In the genomic region with DNA sequence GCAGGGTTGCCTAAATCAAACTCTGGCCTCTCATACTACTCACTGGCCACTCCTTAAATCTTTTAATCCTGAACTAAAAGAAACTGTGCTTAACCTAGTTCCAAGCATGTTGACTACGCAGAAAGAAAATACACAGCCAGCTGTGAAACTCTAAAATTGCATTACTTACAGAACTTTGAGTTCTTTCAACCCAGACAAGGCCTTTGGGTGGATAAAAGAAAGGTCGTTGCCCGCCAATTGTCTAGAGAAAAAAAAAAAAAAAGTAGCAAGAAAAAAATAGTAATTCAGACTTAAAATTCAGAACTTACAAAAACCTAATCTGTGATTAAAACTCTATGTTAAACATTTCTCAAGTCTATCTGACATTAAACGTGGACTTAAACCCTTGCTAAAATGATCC, we compare ENCODE assay signal across 17 cellular contexts. TPM values are rescaled to one million over a fixed set of nuclear protein-coding genes. Genes with fewer than 3 reads are reported as not detected.
DNase-seq lines count a peak whose midpoint lies in the region; ATAC-seq and TF ChIP-seq lines count a peak whose summit lies in the region.
"Had no signal": no experiment of that assay in that cellular context is flagged by ENCODE, and none has a peak within 500 bp of the region (broad histone marks: within the 10 kb centered on the region; RNA-seq: fewer than 3 reads in every experiment).

No MANE protein-coding gene starts in this region.

- no peaks in the 10 kb centered on the region for H3K9me3 Mint-ChIP-seq in mesothelial cell of epicardium
- H3K9me3 Mint-ChIP-seq: activated CD4-positive, alpha-beta T cell treated with anti-CD3 and anti-CD28 coated beads, Interleukin-2, amount 10 ng/mL, durations not matched to agents 7 days and 5 days; activated naive CD4-positive, alpha-beta T cell treated with anti-CD3 and anti-CD28 coated beads, Interleukin-2, amount 50 U/mL, for 24 hours had no signal

- no peaks in the 10 kb centered on the region for H3K36me3 Mint-ChIP-seq in mesothelial cell of epicardium
- H3K36me3 Mint-ChIP-seq: activated naive CD4-positive, alpha-beta T cell treated with anti-CD3 and anti-CD28 coated beads, Interleukin-2, amount 50 U/mL, for 24 hours had no signal

- DNase-seq in NCI-H82 (lab: John Stamatoyannopoulos, UW) (peak; percentile 8), NCI-H82 treated with DMSO at 0.1 percent for 48 hours (lab: John Stamatoyannopoulos, UW; ENCODE audit: unreplicated experiment) (no peak), mesothelial cell of epicardium (ENCODE audit: low spot score in 2 of 2, unreplicated experiment in 2 of 2) (no peak), thyroid gland (no peak), glomerular visceral epithelial cell (ENCODE audit: extremely low spot score) (no peak), NCI-H2227 treated with DMSO at 0.1 percent for 48 hours (lab: John Stamatoyannopoulos, UW) (no peak)
- DNase-seq: 8988T; activated CD4-positive, alpha-beta T cell treated with anti-CD3 and anti-CD28 coated beads, Interleukin-2, amount 10 ng/mL, durations not matched to agents 7 days and 5 days; activated T-cell treated with anti-CD3 and anti-CD28 coated beads, Interleukin-2, amount 50 U/mL, for 1 hour; dorsolateral prefrontal cortex; NCI-H2081; NCI-H526; testis had no signal

- H3K4me1 Mint-ChIP-seq in mesothelial cell of epicardium: peaks cover 65% of the 10 kb centered on the region

- H3K9me3 ChIP-seq in ectodermal cell (ENCODE audit: control insufficient read depth, low read length): no peaks in the 10 kb centered on the region
- H3K9me3 ChIP-seq in thyroid gland: no peaks in the 10 kb centered on the region
- H3K9me3 ChIP-seq: BLaER1 treated with 17β-estradiol and CSF1 and Interleukin-3, amounts not matched to agents 10 nM and 100 nM; testis had no signal

- H3K36me3 ChIP-seq in ectodermal cell (ENCODE audit: control insufficient read depth, insufficient read depth, low read length) (peaks cover 2% of the 10 kb centered on the region), thyroid gland (no peaks in the 10 kb centered on the region)
- H3K36me3 ChIP-seq: BLaER1 treated with 17β-estradiol and CSF1 and Interleukin-3, amounts not matched to agents 10 nM and 100 nM had no signal

- no peak for TF ChIP-seq CTCF in mesothelial cell of epicardium (IDR thresholded peaks at IDR 0.05; ENCODE audit: unreplicated experiment)
- TF ChIP-seq CTCF in thyroid gland (IDR thresholded peaks at IDR 0.05): no peak

- H3K4me1 ChIP-seq in ectodermal cell (ENCODE audit: control insufficient read depth, insufficient read depth, low read length): peaks cover 60% of the 10 kb centered on the region
- peaks cover 16 to 22% of the 10 kb centered on the region in 2 donors for H3K4me1 ChIP-seq in thyroid gland
- H3K4me1 ChIP-seq: BLaER1 treated with 17β-estradiol and CSF1 and Interleukin-3, amounts not matched to agents 10 nM and 100 nM had no signal

- intact Hi-C loops in thyroid gland (cut with DNase I): no loop called here

- 74 to 75% methylated on average over 2 to 3 of the region's 4 CpGs for WGBS in ectodermal cell, 2 experiments
- WGBS in thyroid gland, 2 donors: 79 to 82% methylated on average over 4 of the region's 4 CpGs

- peak overlapping the region; percentile 70 for H3K27ac ChIP-seq in ectodermal cell (ENCODE audit: insufficient read depth, low read depth, low read length, poor library complexity, severe bottlenecking)
- H3K27ac ChIP-seq in thyroid gland: peak overlapping the region; percentile 7 to 44 (median 9)
- H3K27ac ChIP-seq: BLaER1 treated with 17β-estradiol and CSF1 and Interleukin-3, amounts not matched to agents 10 nM and 100 nM had no signal

- peak overlapping the region; percentile 74 for H3K27ac Mint-ChIP-seq in mesothelial cell of epicardium
- H3K27ac Mint-ChIP-seq: activated CD4-positive, alpha-beta T cell treated with anti-CD3 and anti-CD28 coated beads, Interleukin-2, amount 10 ng/mL, durations not matched to agents 7 days and 5 days; activated naive CD4-positive, alpha-beta T cell treated with anti-CD3 and anti-CD28 coated beads, Interleukin-2, amount 50 U/mL, for 24 hours had no signal

- H3K27me3 ChIP-seq in ectodermal cell (ENCODE audit: control insufficient read depth, insufficient read depth, low read length, poor library complexity, severe bottlenecking) (no peaks in the 10 kb centered on the region), thyroid gland (no peaks in the 10 kb centered on the region)
- H3K27me3 ChIP-seq: BLaER1 treated with 17β-estradiol and CSF1 and Interleukin-3, amounts not matched to agents 10 nM and 100 nM; dorsolateral prefrontal cortex; testis had no signal

- H3K4me3 Mint-ChIP-seq in mesothelial cell of epicardium: no peak overlapping the region
- H3K4me3 Mint-ChIP-seq: activated CD4-positive, alpha-beta T cell treated with anti-CD3 and anti-CD28 coated beads, Interleukin-2, amount 10 ng/mL, durations not matched to agents 7 days and 5 days; activated naive CD4-positive, alpha-beta T cell treated with anti-CD3 and anti-CD28 coated beads, Interleukin-2, amount 50 U/mL, for 24 hours had no signal

- H3K4me3 ChIP-seq in ectodermal cell (ENCODE audit: insufficient read depth, low read depth, low read length) (no peak overlapping the region), thyroid gland (replicated peaks in 1 of 3) (no peak overlapping the region)
- H3K4me3 ChIP-seq: BLaER1 treated with 17β-estradiol and CSF1 and Interleukin-3, amounts not matched to agents 10 nM and 100 nM; dorsolateral prefrontal cortex; testis had no signal

- no peak for ATAC-seq in GM19397 (IDR thresholded peaks at IDR 0.05; ENCODE audit: unreplicated experiment)

- no peak for TF ChIP-seq POLR2A in thyroid gland (IDR thresholded peaks at IDR 0.05)

- H3K27me3 Mint-ChIP-seq in mesothelial cell of epicardium (ENCODE audit: low read depth): no peaks in the 10 kb centered on the region
- H3K27me3 Mint-ChIP-seq: activated naive CD4-positive, alpha-beta T cell treated with anti-CD3 and anti-CD28 coated beads, Interleukin-2, amount 50 U/mL, for 24 hours had no signal

RNA-seq across cellular contexts. Expression of a gene that starts 29.3 kb away (rescaled TPM):
- 21.5 TPM for polyA plus RNA-seq in ectodermal cell (2013, experiment 1 of 4)
- 21.1 TPM for polyA plus RNA-seq in ectodermal cell (2013, experiment 2 of 4)
- polyA plus RNA-seq in ectodermal cell (2013, experiment 3 of 4): 18.8 TPM
- polyA plus RNA-seq in ectodermal cell (2013, experiment 4 of 4): 23.3 TPM
- total RNA-seq in mesothelial cell of epicardium (11.1 to 13.9 TPM (median 13.5 TPM) in 3 replicates), thyroid gland (1 to 10 TPM; 2.1 to 4.6 (median 3.9) TPM)
